8 cellular contexts compared by ENCODE assay signal in genomic region chr10:22655312-22655973, GRCh38. TPM values are rescaled to one million over a fixed set of nuclear protein-coding genes. Genes with fewer than 3 reads are reported as not detected.
DNase-seq lines count a peak whose midpoint lies in the region; FAIRE-seq and TF ChIP-seq lines count a peak whose summit lies in the region.

No MANE protein-coding gene starts in this region.

- no peak for TF ChIP-seq POLR2A in H1 (IDR thresholded peaks at IDR 0.05; ENCODE audit: control extremely low read depth in 1 of 2, low read depth in 2 of 2, low read length in 2 of 2)
- no peak for TF ChIP-seq POLR2A in stomach (IDR thresholded peaks at IDR 0.05)
- TF ChIP-seq POLR2A in esophagus squamous epithelium (IDR thresholded peaks at IDR 0.05), result no peak

- H3K36me3 Mint-ChIP-seq in T-helper 1 cell treated with Interleukin-12 subunit alpha and Interleukin-12 subunit beta and Interleukin-4 antibody, amounts not matched to agents 30 μg/mL and 1 μg/mL, for 36 hours (ENCODE audit: low read depth), result peaks cover 19% of the 10 kb centered on the region

- H2AFZ ChIP-seq in H1 (ENCODE audit: low read length), result no peak overlapping the region

- no peak overlapping the region for H4K5ac ChIP-seq in H1 (ENCODE audit: insufficient read length, low read depth, low read length)

- peaks cover 0 to 83% of the 10 kb centered on the region in 2 experiments; a peak in 2 of 4 replicates for H3K79me2 ChIP-seq in H1 (ENCODE audit: control insufficient read depth in 1 of 2, insufficient read depth in 2 of 2, low read length in 2 of 2)

- H3K23me2 ChIP-seq in H1 (ENCODE audit: low read depth, low read length), result no peaks in the 10 kb centered on the region

- H3K36me3 ChIP-seq in H1 (ENCODE audit: control insufficient read depth in 2 of 4, insufficient read depth in 4 of 4, low read length in 3 of 4), result no peaks in the 10 kb centered on the region
- H3K36me3 ChIP-seq in stomach, result no peaks in the 10 kb centered on the region
- no peaks in the 10 kb centered on the region for H3K36me3 ChIP-seq in esophagus squamous epithelium

- no peaks in the 10 kb centered on the region for H3K27me3 Mint-ChIP-seq in T-helper 1 cell treated with Interleukin-12 subunit alpha and Interleukin-12 subunit beta and Interleukin-4 antibody, amounts not matched to agents 30 μg/mL and 1 μg/mL, for 36 hours (ENCODE audit: low read depth)

- H3K9me3 ChIP-seq in H1 (ENCODE audit: insufficient read depth in 2 of 2, low read depth in 1 of 2, low read length in 1 of 2) (no peaks in the 10 kb centered on the region), stomach (no peaks in the 10 kb centered on the region), esophagus squamous epithelium (no peaks in the 10 kb centered on the region)

- H4K91ac ChIP-seq in H1 (replicated peaks; ENCODE audit: insufficient read length, low read length), result no peak overlapping the region

- no peak overlapping the region for H2BK12ac ChIP-seq in H1 (ENCODE audit: low read depth, low read length)

- intact Hi-C loops in stomach (cut with DNase I; ENCODE audit: low total_unique reads), result no loop called here
- intact Hi-C loops in esophagus squamous epithelium (cut with DNase I), result no loop called here

- TF ChIP-seq CTCF in H1 (IDR thresholded peaks at IDR 0.05; ENCODE audit: control extremely low read depth in 1 of 3, insufficient read depth in 1 of 3, low read depth in 1 of 3, low read length in 3 of 3) (no peak), stomach (IDR thresholded peaks at IDR 0.05) (no peak), esophagus squamous epithelium (IDR thresholded peaks at IDR 0.05) (peak in 1 of 6 experiments; percentile 33)

- peak; percentile 38 for DNase-seq in activated naive CD4-positive, alpha-beta T cell treated with Interleukin-2 at 50 U/mL for 16 hours
- no peak for DNase-seq in activated naive CD4-positive, alpha-beta T cell (lab: John Stamatoyannopoulos, UW)
- DNase-seq in H1 (ENCODE audit: low read depth in 1 of 2, low spot score in 2 of 2) (no peak), stomach (no peak), esophagus squamous epithelium (lab: John Stamatoyannopoulos, UW) (no peak), KBM-7 (no peak), NCI-H2081 (lab: John Stamatoyannopoulos, UW) (no peak)

- WGBS in H1 (ENCODE audit: extremely low coverage in 1 of 2, insufficient coverage in 1 of 2, insufficient read length in 1 of 2, insufficient replicate concordance in 2 of 2, low coverage in 1 of 2, low lambda C conversion rate in 2 of 2, missing lambda C conversion rate in 1 of 2), 2 experiments, result 92% methylated on average over 10 of the region's 10 CpGs; no CpG with 5 or more reads in 1 of the 2 experiments
- 25 to 44% (median 32%) methylated on average over 10 of the region's 10 CpGs for WGBS in stomach, 5 donors
- WGBS in esophagus squamous epithelium, 2 donors, result 19 to 33% methylated on average over 10 of the region's 10 CpGs

- H2BK20ac ChIP-seq in H1 (ENCODE audit: low read length), result no peak overlapping the region

- in situ Hi-C loops in KBM-7 (cut with MboI; ENCODE audit: low pct_unique_long_range_greater_than_20kb, low sequenced_read_pairs), result no loop called here

- no peak for FAIRE-seq in H1 (lab: Jason Lieb, UNC)

- H3K9me3 Mint-ChIP-seq in T-helper 1 cell treated with Interleukin-12 subunit alpha and Interleukin-12 subunit beta and Interleukin-4 antibody, amounts not matched to agents 30 μg/mL and 1 μg/mL, for 36 hours, result no peaks in the 10 kb centered on the region

- H3K79me1 ChIP-seq in H1 (ENCODE audit: low read depth, low read length), result peaks cover 8% of the 10 kb centered on the region

- no peak overlapping the region for H3K56ac ChIP-seq in H1 (replicated peaks; ENCODE audit: insufficient read length, low read depth, low read length)

- no peak overlapping the region for H3K4ac ChIP-seq in H1 (replicated peaks; ENCODE audit: insufficient read length, low read depth, low read length)

- H3K27ac Mint-ChIP-seq in T-helper 1 cell treated with Interleukin-12 subunit alpha and Interleukin-12 subunit beta and Interleukin-4 antibody, amounts not matched to agents 30 μg/mL and 1 μg/mL, for 36 hours, result peak overlapping the region; percentile 89

- H2BK15ac ChIP-seq in H1 (ENCODE audit: low read length), result no peak overlapping the region

- TF ChIP-seq RAD21 in H1 (IDR thresholded peaks at IDR 0.05 in 1 of 2, conservative IDR thresholded peaks at IDR 0.05 in 1 of 2; ENCODE audit: low read depth in 2 of 2, low read length in 2 of 2), result peak in 1 of 2 experiments; percentile 15; a peak in 2 of 4 replicates

- POLR2A ChIA-PET in H1 (lab: Charles Lee; ENCODE audit: partially characterized antibody), result no interaction called here

- H4K8ac ChIP-seq in H1 (ENCODE audit: extremely low read depth, insufficient read depth, low read length), result no peak overlapping the region

- H3K4me2 ChIP-seq in H1 (ENCODE audit: insufficient read depth in 1 of 2, low read depth in 2 of 2, low read length in 2 of 2), result no peak overlapping the region; a peak in 1 of 4 replicates

- no peak overlapping the region for H2BK5ac ChIP-seq in H1 (ENCODE audit: low read depth, low read length)

- H3K4me3 ChIP-seq in H1 (ENCODE audit: extremely low read depth in 1 of 4, insufficient read depth in 2 of 4, low read depth in 3 of 4, low read length in 4 of 4), result no peak overlapping the region
- no peak overlapping the region for H3K4me3 ChIP-seq in stomach
- no peak overlapping the region for H3K4me3 ChIP-seq in esophagus squamous epithelium

- H4K20me1 ChIP-seq in H1 (replicated peaks in 1 of 2; ENCODE audit: control insufficient read depth in 1 of 2, insufficient read depth in 2 of 2, low read length in 2 of 2), result peaks cover 0 to 4% of the 10 kb centered on the region in 2 experiments

- H3K14ac ChIP-seq in H1 (ENCODE audit: insufficient read length), result no peak overlapping the region

- H3K23ac ChIP-seq in H1 (ENCODE audit: insufficient read length), result no peak overlapping the region

- H3K4me1 ChIP-seq in H1 (replicated peaks in 1 of 4; ENCODE audit: control insufficient read depth in 3 of 4, insufficient read depth in 4 of 4, low read length in 3 of 4) (peaks cover 2 to 20% (median 10%) of the 10 kb centered on the region in 4 experiments), stomach (peaks cover 10 to 71% (median 20%) of the 10 kb centered on the region in 4 donors), esophagus squamous epithelium (peaks cover 0 to 89% (median 8%) of the 10 kb centered on the region in 3 donors)

- CTCF ChIA-PET in H1 (lab: Charles Lee; ENCODE audit: partially characterized antibody), result interaction anchor here (1.0 to 2.3 kb wide), 7 partner anchors 9 to 661 kb away, joined by 3 to 7 read pairs (median 4); no protein-coding TSS in a partner anchor

- no peak overlapping the region for H2BK120ac ChIP-seq in H1 (replicated peaks; ENCODE audit: low read depth, low read length)

- no peak overlapping the region for H3K27ac ChIP-seq in H1 (ENCODE audit: low read depth, low read length)
- peak overlapping the region in 3 of 5 donors; percentile 5 to 28 (median 10) for H3K27ac ChIP-seq in stomach
- H3K27ac ChIP-seq in esophagus squamous epithelium, result peak overlapping the region in 1 of 4 donors; percentile 6

- H3K4me3 Mint-ChIP-seq in T-helper 1 cell treated with Interleukin-12 subunit alpha and Interleukin-12 subunit beta and Interleukin-4 antibody, amounts not matched to agents 30 μg/mL and 1 μg/mL, for 36 hours, result peak overlapping the region; percentile 70

- TF ChIP-seq EP300 in H1 (IDR thresholded peaks at IDR 0.05; ENCODE audit: borderline replicate concordance in 1 of 2, low read depth in 2 of 2, low read length in 2 of 2) (no peak), stomach (IDR thresholded peaks at IDR 0.05) (no peak)

- H3K18ac ChIP-seq in H1 (ENCODE audit: extremely low read depth, low read length), result peak overlapping the region; percentile 39; the same call in 1 of the 2 replicates

- no peak overlapping the region for H3K9ac ChIP-seq in H1 (replicated peaks in 1 of 4; ENCODE audit: extremely low read depth in 1 of 4, low read depth in 3 of 4, low read length in 3 of 4)

- no peaks in the 10 kb centered on the region for H3K27me3 ChIP-seq in H1 (replicated peaks in 1 of 4; ENCODE audit: control insufficient read depth in 3 of 4, extremely low read depth in 1 of 4, insufficient read depth in 3 of 4, low read length in 3 of 4)
- H3K27me3 ChIP-seq in stomach, result no peaks in the 10 kb centered on the region
- no peaks in the 10 kb centered on the region for H3K27me3 ChIP-seq in esophagus squamous epithelium

- H2AK5ac ChIP-seq in H1 (ENCODE audit: low read depth, low read length), result peak overlapping the region; percentile 54; the same call in 1 of the 2 replicates

- peaks cover 86% of the 10 kb centered on the region for H3K4me1 Mint-ChIP-seq in T-helper 1 cell treated with Interleukin-12 subunit alpha and Interleukin-12 subunit beta and Interleukin-4 antibody, amounts not matched to agents 30 μg/mL and 1 μg/mL, for 36 hours (ENCODE audit: low read depth)

TF ChIP-seq in H1, 55 proteins besides CTCF, POLR2A, EP300 and RAD21 (continues in another document):
- TF ChIP-seq TEAD4 (IDR thresholded peaks at IDR 0.05; ENCODE audit: low read depth, low read length) (no peak), TCF12 (IDR thresholded peaks at IDR 0.05; ENCODE audit: low read depth, low read length) (no peak), CHD1 (IDR thresholded peaks at IDR 0.05; ENCODE audit: low read depth, low read length) (no peak), CTBP2 (IDR thresholded peaks at IDR 0.05; ENCODE audit: borderline replicate concordance, insufficient read depth, insufficient read length, low read length) (no peak), USF2 (IDR thresholded peaks at IDR 0.05; ENCODE audit: low read length) (no peak)

RNA-seq across cellular contexts. Expression of gene PIP4K2A, which starts 58.9 kb away (rescaled TPM):
- 57.1 and 60.9 TPM in 2 replicates for total RNA-seq in H1 (2021; fragmentation: NEBNext Ultra II Directional; extraction: Animal tissue kit (Norgen Biotek cat#: 25700))
- polyA plus RNA-seq in H1 (2011; rRNA removed), result 11.3 and 19.0 TPM in 2 replicates
- 15.7 TPM for polyA plus RNA-seq in H1 (2011; cell fraction: cytosol; rRNA removed)
- 6.1 TPM for polyA plus RNA-seq in H1 (2011; cell fraction: nucleus; rRNA removed)
- 23.3 to 36.7 TPM (median 27.5 TPM) in 4 replicates for polyA plus RNA-seq in H1 (2012, experiment 1 of 2)
- 13.8 TPM for polyA plus RNA-seq in H1 (2012, experiment 2 of 2)
- 19.9 TPM for polyA plus RNA-seq in H1 (2013, experiment 1 of 2)
- polyA plus RNA-seq in H1 (2013, experiment 2 of 2), result 21.7 TPM
- polyA minus RNA-seq in H1 (2011; rRNA and poly(A)+ RNA removed), result 28.9 and 34.6 TPM in 2 replicates
- polyA minus RNA-seq in H1 (2011; cell fraction: cytosol; rRNA and poly(A)+ RNA removed), result 22.9 TPM
- polyA minus RNA-seq in H1 (2011; cell fraction: nucleus; rRNA and poly(A)+ RNA removed), result 29.0 TPM
- total RNA-seq in stomach, result 10 to 100 TPM in 4 of 5 donors, 1 to 10 TPM in 1; 6.7 to 61.3 (median 18.3) TPM
- polyA plus RNA-seq in stomach, result 10 to 100 TPM in 1 of 3 donors, 1 to 10 TPM in 2; 8.0 to 12.1 (median 9.4) TPM
- 10 to 100 TPM in 1 of 4 donors, 1 to 10 TPM in 3; 3.1 to 19.1 (median 7.6) TPM for total RNA-seq in esophagus squamous epithelium
